2 cellular contexts compared by ENCODE assay signal in the genomic region with DNA sequence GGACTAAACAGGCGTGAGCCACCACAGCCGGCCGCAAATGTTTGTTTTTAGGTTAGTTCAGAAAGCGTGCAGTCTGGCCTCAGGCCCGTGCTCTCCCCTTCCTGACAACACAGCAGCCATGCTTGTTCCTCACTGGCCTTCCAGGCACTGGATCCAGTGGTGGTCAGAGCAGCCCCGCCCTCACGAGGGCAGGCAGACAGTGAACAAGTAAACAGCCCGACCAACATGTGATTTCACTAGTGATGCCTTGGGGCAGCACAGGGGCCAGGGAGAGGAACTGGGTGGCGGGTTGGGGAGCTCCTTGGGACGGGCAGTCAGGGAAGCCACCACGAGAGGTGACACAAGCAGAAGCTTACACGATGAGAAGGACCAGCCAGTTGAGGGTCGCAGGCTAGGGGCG.
TF ChIP-seq lines count a peak whose summit lies in the region.

No MANE protein-coding gene starts in this region.

TF ChIP-seq in HEK293, 187 proteins besides CTCF, POLR2A, EP300 and RAD21:
- no peak for TF ChIP-seq ZNF155 (tag by site-specific recombination; IDR thresholded peaks at IDR 0.05)
- TF ChIP-seq, protein P1, sequence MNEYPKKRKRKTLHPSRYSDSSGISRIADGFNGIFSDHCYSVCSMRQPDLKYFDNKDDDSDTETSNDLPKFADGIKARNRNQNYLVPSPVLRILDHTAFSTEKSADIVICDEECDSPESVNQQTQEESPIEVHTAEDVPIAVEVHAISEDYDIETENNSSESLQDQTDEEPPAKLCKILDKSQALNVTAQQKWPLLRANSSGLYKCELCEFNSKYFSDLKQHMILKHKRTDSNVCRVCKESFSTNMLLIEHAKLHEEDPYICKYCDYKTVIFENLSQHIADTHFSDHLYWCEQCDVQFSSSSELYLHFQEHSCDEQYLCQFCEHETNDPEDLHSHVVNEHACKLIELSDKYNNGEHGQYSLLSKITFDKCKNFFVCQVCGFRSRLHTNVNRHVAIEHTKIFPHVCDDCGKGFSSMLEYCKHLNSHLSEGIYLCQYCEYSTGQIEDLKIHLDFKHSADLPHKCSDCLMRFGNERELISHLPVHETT (tag by site-specific recombination; IDR thresholded peaks at IDR 0.05), result no peak
- TF ChIP-seq, protein P2, sequence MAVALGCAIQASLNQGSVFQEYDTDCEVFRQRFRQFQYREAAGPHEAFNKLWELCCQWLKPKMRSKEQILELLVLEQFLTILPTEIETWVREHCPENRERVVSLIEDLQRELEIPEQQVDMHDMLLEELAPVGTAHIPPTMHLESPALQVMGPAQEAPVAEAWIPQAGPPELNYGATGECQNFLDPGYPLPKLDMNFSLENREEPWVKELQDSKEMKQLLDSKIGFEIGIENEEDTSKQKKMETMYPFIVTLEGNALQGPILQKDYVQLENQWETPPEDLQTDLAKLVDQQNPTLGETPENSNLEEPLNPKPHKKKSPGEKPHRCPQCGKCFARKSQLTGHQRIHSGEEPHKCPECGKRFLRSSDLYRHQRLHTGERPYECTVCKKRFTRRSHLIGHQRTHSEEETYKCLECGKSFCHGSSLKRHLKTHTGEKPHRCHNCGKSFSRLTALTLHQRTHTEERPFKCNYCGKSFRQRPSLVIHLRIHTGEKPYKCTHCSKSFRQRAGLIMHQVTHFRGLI (tag by site-specific recombination; IDR thresholded peaks at IDR 0.05), result no peak
- no peak for TF ChIP-seq KLF1 (tag by site-specific recombination; IDR thresholded peaks at IDR 0.05)
- no peak for TF ChIP-seq ZNF140 (tag by site-specific recombination; IDR thresholded peaks at IDR 0.05)
- TF ChIP-seq ZNF510 (tag by site-specific recombination; IDR thresholded peaks at IDR 0.05; ENCODE audit: insufficient replicate concordance), result no peak
- TF ChIP-seq ZNF654 (tag by site-specific recombination; IDR thresholded peaks at IDR 0.05; ENCODE audit: low read depth), result no peak
- no peak for TF ChIP-seq ZNF776 (tag by site-specific recombination; IDR thresholded peaks at IDR 0.05; ENCODE audit: borderline replicate concordance)
- no peak for TF ChIP-seq ZNF561 (tag by site-specific recombination; IDR thresholded peaks at IDR 0.05; ENCODE audit: borderline replicate concordance)
- no peak for TF ChIP-seq GLI2 (tag by site-specific recombination; IDR thresholded peaks at IDR 0.05; ENCODE audit: borderline replicate concordance, low read depth)
- TF ChIP-seq ZNF423 (tag by site-specific recombination; IDR thresholded peaks at IDR 0.05), result no peak
- TF ChIP-seq, protein P3, sequence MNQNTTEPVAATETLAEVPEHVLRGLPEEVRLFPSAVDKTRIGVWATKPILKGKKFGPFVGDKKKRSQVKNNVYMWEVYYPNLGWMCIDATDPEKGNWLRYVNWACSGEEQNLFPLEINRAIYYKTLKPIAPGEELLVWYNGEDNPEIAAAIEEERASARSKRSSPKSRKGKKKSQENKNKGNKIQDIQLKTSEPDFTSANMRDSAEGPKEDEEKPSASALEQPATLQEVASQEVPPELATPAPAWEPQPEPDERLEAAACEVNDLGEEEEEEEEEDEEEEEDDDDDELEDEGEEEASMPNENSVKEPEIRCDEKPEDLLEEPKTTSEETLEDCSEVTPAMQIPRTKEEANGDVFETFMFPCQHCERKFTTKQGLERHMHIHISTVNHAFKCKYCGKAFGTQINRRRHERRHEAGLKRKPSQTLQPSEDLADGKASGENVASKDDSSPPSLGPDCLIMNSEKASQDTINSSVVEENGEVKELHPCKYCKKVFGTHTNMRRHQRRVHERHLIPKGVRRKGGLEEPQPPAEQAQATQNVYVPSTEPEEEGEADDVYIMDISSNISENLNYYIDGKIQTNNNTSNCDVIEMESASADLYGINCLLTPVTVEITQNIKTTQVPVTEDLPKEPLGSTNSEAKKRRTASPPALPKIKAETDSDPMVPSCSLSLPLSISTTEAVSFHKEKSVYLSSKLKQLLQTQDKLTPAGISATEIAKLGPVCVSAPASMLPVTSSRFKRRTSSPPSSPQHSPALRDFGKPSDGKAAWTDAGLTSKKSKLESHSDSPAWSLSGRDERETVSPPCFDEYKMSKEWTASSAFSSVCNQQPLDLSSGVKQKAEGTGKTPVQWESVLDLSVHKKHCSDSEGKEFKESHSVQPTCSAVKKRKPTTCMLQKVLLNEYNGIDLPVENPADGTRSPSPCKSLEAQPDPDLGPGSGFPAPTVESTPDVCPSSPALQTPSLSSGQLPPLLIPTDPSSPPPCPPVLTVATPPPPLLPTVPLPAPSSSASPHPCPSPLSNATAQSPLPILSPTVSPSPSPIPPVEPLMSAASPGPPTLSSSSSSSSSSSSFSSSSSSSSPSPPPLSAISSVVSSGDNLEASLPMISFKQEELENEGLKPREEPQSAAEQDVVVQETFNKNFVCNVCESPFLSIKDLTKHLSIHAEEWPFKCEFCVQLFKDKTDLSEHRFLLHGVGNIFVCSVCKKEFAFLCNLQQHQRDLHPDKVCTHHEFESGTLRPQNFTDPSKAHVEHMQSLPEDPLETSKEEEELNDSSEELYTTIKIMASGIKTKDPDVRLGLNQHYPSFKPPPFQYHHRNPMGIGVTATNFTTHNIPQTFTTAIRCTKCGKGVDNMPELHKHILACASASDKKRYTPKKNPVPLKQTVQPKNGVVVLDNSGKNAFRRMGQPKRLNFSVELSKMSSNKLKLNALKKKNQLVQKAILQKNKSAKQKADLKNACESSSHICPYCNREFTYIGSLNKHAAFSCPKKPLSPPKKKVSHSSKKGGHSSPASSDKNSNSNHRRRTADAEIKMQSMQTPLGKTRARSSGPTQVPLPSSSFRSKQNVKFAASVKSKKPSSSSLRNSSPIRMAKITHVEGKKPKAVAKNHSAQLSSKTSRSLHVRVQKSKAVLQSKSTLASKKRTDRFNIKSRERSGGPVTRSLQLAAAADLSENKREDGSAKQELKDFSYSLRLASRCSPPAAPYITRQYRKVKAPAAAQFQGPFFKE (tag by site-specific recombination; IDR thresholded peaks at IDR 0.05; ENCODE audit: borderline replicate concordance), result no peak
- TF ChIP-seq KLF16 (tag by site-specific recombination; IDR thresholded peaks at IDR 0.05), result no peak
- no peak for TF ChIP-seq ZNF394 (tag by site-specific recombination; IDR thresholded peaks at IDR 0.05; ENCODE audit: borderline replicate concordance)
- TF ChIP-seq ZNF560 (tag by site-specific recombination; IDR thresholded peaks at IDR 0.05; ENCODE audit: borderline replicate concordance), result no peak
- TF ChIP-seq GFI1B (tag by site-specific recombination; IDR thresholded peaks at IDR 0.05), result no peak

TF ChIP-seq in H1, 55 proteins besides CTCF, POLR2A, EP300 and RAD21:
- TF ChIP-seq, protein P4, sequence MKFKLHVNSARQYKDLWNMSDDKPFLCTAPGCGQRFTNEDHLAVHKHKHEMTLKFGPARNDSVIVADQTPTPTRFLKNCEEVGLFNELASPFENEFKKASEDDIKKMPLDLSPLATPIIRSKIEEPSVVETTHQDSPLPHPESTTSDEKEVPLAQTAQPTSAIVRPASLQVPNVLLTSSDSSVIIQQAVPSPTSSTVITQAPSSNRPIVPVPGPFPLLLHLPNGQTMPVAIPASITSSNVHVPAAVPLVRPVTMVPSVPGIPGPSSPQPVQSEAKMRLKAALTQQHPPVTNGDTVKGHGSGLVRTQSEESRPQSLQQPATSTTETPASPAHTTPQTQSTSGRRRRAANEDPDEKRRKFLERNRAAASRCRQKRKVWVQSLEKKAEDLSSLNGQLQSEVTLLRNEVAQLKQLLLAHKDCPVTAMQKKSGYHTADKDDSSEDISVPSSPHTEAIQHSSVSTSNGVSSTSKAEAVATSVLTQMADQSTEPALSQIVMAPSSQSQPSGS (IDR thresholded peaks at IDR 0.05; ENCODE audit: low read length), result no peak
- no peak for TF ChIP-seq GTF2F1 (IDR thresholded peaks at IDR 0.05; ENCODE audit: borderline replicate concordance, low read depth, low read length)
- no peak for TF ChIP-seq NANOG (IDR thresholded peaks at IDR 0.05; ENCODE audit: insufficient read depth, low read depth, low read length, poor library complexity, severe bottlenecking)
- no peak for TF ChIP-seq TBP (IDR thresholded peaks at IDR 0.05; ENCODE audit: low read depth, low read length)
- TF ChIP-seq RBBP5 (IDR thresholded peaks at IDR 0.05; ENCODE audit: borderline replicate concordance, low read depth, low read length), result no peak
- no peak for TF ChIP-seq BCL11A (IDR thresholded peaks at IDR 0.05; ENCODE audit: low read depth in 2 of 2, low read length in 2 of 2)
- TF ChIP-seq RXRA (IDR thresholded peaks at IDR 0.05; ENCODE audit: insufficient read depth, low read depth, low read length), result no peak
- no peak for TF ChIP-seq SIN3A (conservative IDR thresholded peaks at IDR 0.05 in 1 of 2, IDR thresholded peaks at IDR 0.05 in 1 of 2; ENCODE audit: low read depth in 1 of 2, low read length in 2 of 2)
- no peak for TF ChIP-seq GABPA (IDR thresholded peaks at IDR 0.05; ENCODE audit: borderline replicate concordance, insufficient read depth, low read length)
- TF ChIP-seq SP1 (IDR thresholded peaks at IDR 0.05; ENCODE audit: low read depth, low read length), result no peak
- TF ChIP-seq BRCA1 (IDR thresholded peaks at IDR 0.05; ENCODE audit: low read depth, low read length), result no peak
- TF ChIP-seq SP2 (IDR thresholded peaks at IDR 0.05; ENCODE audit: low read length), result no peak
- TF ChIP-seq, protein P5, sequence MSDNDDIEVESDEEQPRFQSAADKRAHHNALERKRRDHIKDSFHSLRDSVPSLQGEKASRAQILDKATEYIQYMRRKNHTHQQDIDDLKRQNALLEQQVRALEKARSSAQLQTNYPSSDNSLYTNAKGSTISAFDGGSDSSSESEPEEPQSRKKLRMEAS (IDR thresholded peaks at IDR 0.05), result no peak
- TF ChIP-seq SIRT6 (IDR thresholded peaks at IDR 0.05; ENCODE audit: low read length), result no peak
- no peak for TF ChIP-seq JUN (IDR thresholded peaks at IDR 0.05; ENCODE audit: low read depth, low read length)
